In the genomic region with DNA sequence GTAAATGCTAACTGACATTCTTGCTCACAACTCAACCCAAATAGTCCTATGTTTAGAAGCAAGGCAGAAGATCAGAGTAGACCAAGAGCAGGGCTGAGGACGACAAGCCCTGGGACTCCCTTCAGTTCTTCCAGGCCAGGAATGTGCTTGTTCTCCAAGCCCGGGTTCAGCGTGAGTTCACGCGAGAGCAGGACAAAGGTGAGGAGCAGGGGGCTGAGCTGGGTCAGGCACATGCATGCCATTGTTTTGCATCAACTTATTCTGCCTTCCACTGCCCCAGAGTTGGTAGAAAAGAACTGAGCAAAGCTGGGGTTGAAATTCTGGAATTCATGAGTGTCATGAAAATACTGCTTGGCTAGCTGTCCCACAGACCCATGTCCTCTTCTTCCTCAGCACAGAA, we compare ENCODE assay signal across 26 cellular contexts.
"Had no signal": no experiment of that assay in that cellular context is flagged by ENCODE, and none has a peak within 500 bp of the region (broad histone marks: within the 10 kb centered on the region; RNA-seq: fewer than 3 reads in every experiment).

No MANE protein-coding gene starts in this region.

- H3K4me3 Mint-ChIP-seq: activated naive CD4-positive, alpha-beta T cell treated with anti-CD3 and anti-CD28 coated beads, Interleukin-2, amount 10 ng/mL, durations not matched to agents 7 days and 5 days; endodermal cell; naive thymus-derived CD4-positive, alpha-beta T cell; stimulated activated naive B cell treated with anti-CD40 and anti-IgM and Interleukin-4, amounts not matched to agents 10 μg/mL and 1 μg/mL and 100 μg/mL, for 72 hours; T-helper 1 cell treated with Interleukin-12 subunit alpha and Interleukin-12 subunit beta and Interleukin-4 antibody, amounts not matched to agents 30 μg/mL and 1 μg/mL, for 36 hours had no signal

- H3K4me3 ChIP-seq: esophagus squamous epithelium, gastrocnemius medialis, heart left ventricle, lung, pancreas, right lobe of liver, transverse colon, uterus had no signal

- H3K27ac ChIP-seq: esophagus squamous epithelium, gastrocnemius medialis, heart left ventricle, neutrophil, pancreas, right lobe of liver, transverse colon, uterus had no signal

- H3K4me1 Mint-ChIP-seq: activated naive CD4-positive, alpha-beta T cell treated with anti-CD3 and anti-CD28 coated beads, Interleukin-2, amount 10 ng/mL, durations not matched to agents 7 days and 5 days; endodermal cell; naive thymus-derived CD4-positive, alpha-beta T cell had no signal

- H3K4me1 ChIP-seq: esophagus squamous epithelium, gastrocnemius medialis, heart left ventricle, pancreas, right lobe of liver, transverse colon, uterus had no signal

- H3K36me3 ChIP-seq: esophagus squamous epithelium, gastrocnemius medialis, heart left ventricle, neutrophil, pancreas, right lobe of liver, transverse colon, uterus had no signal

- H3K9me3 ChIP-seq: esophagus squamous epithelium, gastrocnemius medialis, heart left ventricle, neutrophil, pancreas, right lobe of liver, transverse colon, uterus had no signal

- H3K9me3 Mint-ChIP-seq: activated naive CD4-positive, alpha-beta T cell treated with anti-CD3 and anti-CD28 coated beads, Interleukin-2, amount 10 ng/mL, durations not matched to agents 7 days and 5 days; endodermal cell; naive thymus-derived CD4-positive, alpha-beta T cell; stimulated activated naive B cell treated with anti-CD40 and anti-IgM and Interleukin-4, amounts not matched to agents 10 μg/mL and 1 μg/mL and 100 μg/mL, for 72 hours; T-helper 1 cell treated with Interleukin-12 subunit alpha and Interleukin-12 subunit beta and Interleukin-4 antibody, amounts not matched to agents 30 μg/mL and 1 μg/mL, for 36 hours had no signal

- H3K27me3 ChIP-seq: gastrocnemius medialis, pancreas, right lobe of liver, transverse colon, uterus had no signal

- H3K27ac Mint-ChIP-seq: activated naive CD4-positive, alpha-beta T cell treated with anti-CD3 and anti-CD28 coated beads, Interleukin-2, amount 10 ng/mL, durations not matched to agents 7 days and 5 days; endodermal cell; naive thymus-derived CD4-positive, alpha-beta T cell; stimulated activated naive B cell treated with anti-CD40 and anti-IgM and Interleukin-4, amounts not matched to agents 10 μg/mL and 1 μg/mL and 100 μg/mL, for 72 hours; T-helper 1 cell treated with Interleukin-12 subunit alpha and Interleukin-12 subunit beta and Interleukin-4 antibody, amounts not matched to agents 30 μg/mL and 1 μg/mL, for 36 hours had no signal

- FAIRE-seq: pancreas, small intestine had no signal

- H3K36me3 Mint-ChIP-seq: activated naive CD4-positive, alpha-beta T cell treated with anti-CD3 and anti-CD28 coated beads, Interleukin-2, amount 10 ng/mL, durations not matched to agents 7 days and 5 days; naive thymus-derived CD4-positive, alpha-beta T cell had no signal

- DNase-seq: activated CD4-positive, alpha-beta T cell treated with anti-CD3 and anti-CD28 coated beads for 4 hours; activated CD4-positive, alpha-beta T cell treated with anti-CD3 and anti-CD28 coated beads, Interleukin-2, amount 50 U/mL, for 48 hours; activated CD4-positive, CD25-positive, alpha-beta regulatory T cell; activated CD8-positive, alpha-beta memory T cell treated with anti-CD3 and anti-CD28 coated beads, Interleukin-2, amount 50 U/mL, for 48 hours; activated naive CD4-positive, alpha-beta T cell treated with anti-CD3 and anti-CD28 coated beads, Interleukin-2, amount 10 ng/mL, durations not matched to agents 7 days and 5 days; activated T-cell treated with anti-CD3 and anti-CD28 coated beads, Interleukin-2, amount 50 U/mL, for 48 hours; cortex of kidney; endodermal cell; esophagus squamous epithelium; gastrocnemius medialis; heart left ventricle; islet precursor cell; naive thymus-derived CD4-positive, alpha-beta T cell; pancreas; small intestine; stimulated activated CD4-positive, alpha-beta T cell treated with anti-CD3 and anti-CD28 coated beads, Interleukin-15, amount 100 ng/mL, for 24 hours; stimulated activated CD8-positive, alpha-beta memory T cell treated with anti-CD3 and anti-CD28 coated beads, Interleukin-4, amount 100 ng/mL, for 48 hours; stimulated activated naive B cell treated with anti-CD40 and anti-IgM and Interleukin-4, amounts not matched to agents 10 μg/mL and 1 μg/mL and 100 μg/mL, for 72 hours; T1000; transverse colon; uterus had no signal

- ATAC-seq: gastrocnemius medialis; heart left ventricle; left lobe of liver; naive thymus-derived CD4-positive, alpha-beta T cell; pancreas; stimulated activated naive B cell treated with anti-CD40 and anti-IgM and Interleukin-4, amounts not matched to agents 10 μg/mL and 1 μg/mL and 100 μg/mL, for 72 hours had no signal
